ENCODE assay signal across 2 cellular contexts in the genomic region with DNA sequence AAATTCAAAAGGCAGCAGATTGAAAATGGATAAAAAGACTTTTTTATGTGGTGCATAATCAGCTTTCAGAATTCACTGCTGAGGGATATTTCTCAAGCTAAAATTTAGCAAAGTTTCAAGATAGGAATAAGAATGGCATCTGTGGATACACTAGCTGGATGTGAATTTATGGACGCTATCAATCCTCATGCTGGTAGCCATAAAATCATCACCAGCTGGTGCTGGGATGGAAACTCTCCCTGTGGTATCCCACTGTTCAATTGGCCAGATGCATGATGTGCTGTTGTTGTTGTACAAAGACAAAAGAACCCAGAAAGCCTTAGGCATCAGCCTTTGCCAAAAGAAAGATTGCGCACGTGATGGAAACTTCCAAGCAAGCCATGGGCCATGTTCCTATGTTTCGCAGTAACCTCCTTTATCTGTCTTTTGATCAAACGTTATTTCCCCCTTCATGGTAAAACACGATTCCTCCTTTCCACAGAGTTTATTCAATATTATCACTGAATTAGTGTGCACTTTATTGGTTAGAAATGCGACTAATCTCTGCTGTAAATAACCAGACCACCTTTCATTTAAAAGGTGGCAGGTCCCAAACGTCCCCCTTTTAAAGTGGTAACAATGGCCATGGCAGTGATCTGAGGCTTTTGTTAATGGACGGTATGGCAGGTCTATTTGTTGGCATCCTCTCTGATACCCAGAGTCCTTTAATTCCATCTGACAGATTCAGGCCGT.
TF ChIP-seq lines count a peak whose summit lies in the region.

No MANE protein-coding gene starts in this region.

TF ChIP-seq in IMR-90, 13 proteins besides CTCF, POLR2A, EP300 and RAD21:
- TF ChIP-seq NFE2L2 (IDR thresholded peaks at IDR 0.05; ENCODE audit: low read depth, low read length) (no peak), BHLHE40 (IDR thresholded peaks at IDR 0.05; ENCODE audit: low read depth, low read length) (no peak), MAFK (IDR thresholded peaks at IDR 0.05; ENCODE audit: low read depth, low read length) (no peak), RFX5 (IDR thresholded peaks at IDR 0.05; ENCODE audit: low read depth, low read length) (no peak), MXI1 (IDR thresholded peaks at IDR 0.05; ENCODE audit: borderline replicate concordance, low read depth, low read length) (no peak), MAZ (IDR thresholded peaks at IDR 0.05; ENCODE audit: borderline replicate concordance, low read depth, low read length) (no peak), CEBPB (IDR thresholded peaks at IDR 0.05; ENCODE audit: low read depth, low read length) (no peak)

TF ChIP-seq in K562, 482 proteins besides CTCF, POLR2A, EP300 and RAD21:
- no peak for TF ChIP-seq ZNF583 (CRISPR knock-in tag; IDR thresholded peaks at IDR 0.05)
- TF ChIP-seq POLR2AphosphoS2 (IDR thresholded peaks at IDR 0.05; ENCODE audit: low read length): no peak
- TF ChIP-seq, protein P1, sequence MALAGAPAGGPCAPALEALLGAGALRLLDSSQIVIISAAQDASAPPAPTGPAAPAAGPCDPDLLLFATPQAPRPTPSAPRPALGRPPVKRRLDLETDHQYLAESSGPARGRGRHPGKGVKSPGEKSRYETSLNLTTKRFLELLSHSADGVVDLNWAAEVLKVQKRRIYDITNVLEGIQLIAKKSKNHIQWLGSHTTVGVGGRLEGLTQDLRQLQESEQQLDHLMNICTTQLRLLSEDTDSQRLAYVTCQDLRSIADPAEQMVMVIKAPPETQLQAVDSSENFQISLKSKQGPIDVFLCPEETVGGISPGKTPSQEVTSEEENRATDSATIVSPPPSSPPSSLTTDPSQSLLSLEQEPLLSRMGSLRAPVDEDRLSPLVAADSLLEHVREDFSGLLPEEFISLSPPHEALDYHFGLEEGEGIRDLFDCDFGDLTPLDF (CRISPR knock-in tag; IDR thresholded peaks at IDR 0.05): no peak
- TF ChIP-seq, protein P2, sequence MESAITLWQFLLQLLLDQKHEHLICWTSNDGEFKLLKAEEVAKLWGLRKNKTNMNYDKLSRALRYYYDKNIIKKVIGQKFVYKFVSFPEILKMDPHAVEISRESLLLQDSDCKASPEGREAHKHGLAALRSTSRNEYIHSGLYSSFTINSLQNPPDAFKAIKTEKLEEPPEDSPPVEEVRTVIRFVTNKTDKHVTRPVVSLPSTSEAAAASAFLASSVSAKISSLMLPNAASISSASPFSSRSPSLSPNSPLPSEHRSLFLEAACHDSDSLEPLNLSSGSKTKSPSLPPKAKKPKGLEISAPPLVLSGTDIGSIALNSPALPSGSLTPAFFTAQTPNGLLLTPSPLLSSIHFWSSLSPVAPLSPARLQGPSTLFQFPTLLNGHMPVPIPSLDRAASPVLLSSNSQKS (CRISPR knock-in tag; IDR thresholded peaks at IDR 0.05): no peak
- no peak for TF ChIP-seq HDAC1 (IDR thresholded peaks at IDR 0.05)
- TF ChIP-seq SAFB2 (IDR thresholded peaks at IDR 0.05; ENCODE audit: borderline replicate concordance, low read depth, low read length, severe bottlenecking): no peak
- TF ChIP-seq CHD2 (IDR thresholded peaks at IDR 0.05; ENCODE audit: low read depth, low read length): no peak
- TF ChIP-seq MCM7 (IDR thresholded peaks at IDR 0.05): no peak
- TF ChIP-seq ZNF12 (CRISPR knock-in tag; IDR thresholded peaks at IDR 0.05): no peak
- no peak for TF ChIP-seq KDM2B (CRISPR knock-in tag; IDR thresholded peaks at IDR 0.05)
- TF ChIP-seq CCAR2 (IDR thresholded peaks at IDR 0.05; ENCODE audit: low read depth, low read length): no peak
- no peak for TF ChIP-seq ETV1 (tag; conservative IDR thresholded peaks at IDR 0.05; ENCODE audit: low read depth)
- no peak for TF ChIP-seq ZNF263 (CRISPR knock-in tag; IDR thresholded peaks at IDR 0.05; ENCODE audit: borderline replicate concordance)
- TF ChIP-seq, protein P3, sequence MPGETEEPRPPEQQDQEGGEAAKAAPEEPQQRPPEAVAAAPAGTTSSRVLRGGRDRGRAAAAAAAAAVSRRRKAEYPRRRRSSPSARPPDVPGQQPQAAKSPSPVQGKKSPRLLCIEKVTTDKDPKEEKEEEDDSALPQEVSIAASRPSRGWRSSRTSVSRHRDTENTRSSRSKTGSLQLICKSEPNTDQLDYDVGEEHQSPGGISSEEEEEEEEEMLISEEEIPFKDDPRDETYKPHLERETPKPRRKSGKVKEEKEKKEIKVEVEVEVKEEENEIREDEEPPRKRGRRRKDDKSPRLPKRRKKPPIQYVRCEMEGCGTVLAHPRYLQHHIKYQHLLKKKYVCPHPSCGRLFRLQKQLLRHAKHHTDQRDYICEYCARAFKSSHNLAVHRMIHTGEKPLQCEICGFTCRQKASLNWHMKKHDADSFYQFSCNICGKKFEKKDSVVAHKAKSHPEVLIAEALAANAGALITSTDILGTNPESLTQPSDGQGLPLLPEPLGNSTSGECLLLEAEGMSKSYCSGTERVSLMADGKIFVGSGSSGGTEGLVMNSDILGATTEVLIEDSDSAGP (CRISPR knock-in tag; IDR thresholded peaks at IDR 0.05): no peak
- TF ChIP-seq, protein P4, sequence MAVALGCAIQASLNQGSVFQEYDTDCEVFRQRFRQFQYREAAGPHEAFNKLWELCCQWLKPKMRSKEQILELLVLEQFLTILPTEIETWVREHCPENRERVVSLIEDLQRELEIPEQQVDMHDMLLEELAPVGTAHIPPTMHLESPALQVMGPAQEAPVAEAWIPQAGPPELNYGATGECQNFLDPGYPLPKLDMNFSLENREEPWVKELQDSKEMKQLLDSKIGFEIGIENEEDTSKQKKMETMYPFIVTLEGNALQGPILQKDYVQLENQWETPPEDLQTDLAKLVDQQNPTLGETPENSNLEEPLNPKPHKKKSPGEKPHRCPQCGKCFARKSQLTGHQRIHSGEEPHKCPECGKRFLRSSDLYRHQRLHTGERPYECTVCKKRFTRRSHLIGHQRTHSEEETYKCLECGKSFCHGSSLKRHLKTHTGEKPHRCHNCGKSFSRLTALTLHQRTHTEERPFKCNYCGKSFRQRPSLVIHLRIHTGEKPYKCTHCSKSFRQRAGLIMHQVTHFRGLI (CRISPR knock-in tag; IDR thresholded peaks at IDR 0.05): no peak
- TF ChIP-seq ZBTB17 (CRISPR knock-in tag; IDR thresholded peaks at IDR 0.05): no peak
- TF ChIP-seq MAZ (CRISPR knock-in tag; conservative IDR thresholded peaks at IDR 0.05 in 1 of 2, IDR thresholded peaks at IDR 0.05 in 1 of 2): no peak
- TF ChIP-seq, protein P5, sequence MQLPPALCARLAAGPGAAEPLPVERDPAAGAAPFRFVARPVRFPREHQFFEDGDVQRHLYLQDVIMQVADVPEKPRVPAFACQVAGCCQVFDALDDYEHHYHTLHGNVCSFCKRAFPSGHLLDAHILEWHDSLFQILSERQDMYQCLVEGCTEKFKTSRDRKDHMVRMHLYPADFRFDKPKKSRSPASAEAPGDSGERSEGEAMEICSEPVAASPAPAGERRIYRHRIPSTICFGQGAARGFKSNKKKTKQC (CRISPR knock-in tag; IDR thresholded peaks at IDR 0.05): no peak
- TF ChIP-seq NRF1 (conservative IDR thresholded peaks at IDR 0.05 in 1 of 2, IDR thresholded peaks at IDR 0.05 in 1 of 2): no peak
